Comparison of ENCODE assay signal across 23 cellular contexts in genomic region chr4:98423019-98423418, GRCh38.
"Had no signal": no experiment of that assay in that cellular context is flagged by ENCODE, and none has a peak within 500 bp of the region (broad histone marks: within the 10 kb centered on the region; RNA-seq: fewer than 3 reads in every experiment).

No MANE protein-coding gene starts in this region.

- DNase-seq: Kasumi-1, MM.1S, NCI-H1048, NCI-H1105, NCI-H1417, NCI-H1436 treated with DMSO at 0.1 percent for 48 hours, NCI-H1694, NCI-H187 treated with DMSO at 0.1 percent for 48 hours, NCI-H2029 treated with DMSO at 0.1 percent for 48 hours, NCI-H2171 treated with DMSO at 0.1 percent for 48 hours, NCI-H2227 treated with DMSO at 0.1 percent for 48 hours, NCI-H524, NCI-H526 treated with DMSO at 0.1 percent for 48 hours, NCI-H748 treated with DMSO at 0.1 percent for 48 hours, Right ventricle myocardium superior, RPMI8226, SIG-M5 had no signal

- H3K4me3 ChIP-seq: K562, SJSA1, SK-N-MC had no signal

- ATAC-seq: HepG2, K562 had no signal

- H3K4me3 Mint-ChIP-seq: IgD-negative memory B cell had no signal

- H3K4me2 ChIP-seq: KMS-11 had no signal

- H3K27ac ChIP-seq: KMS-11, SJSA1, SK-N-MC had no signal

- H3K9me3 ChIP-seq: SJSA1 had no signal

- H3K27me3 ChIP-seq: SJSA1 had no signal

- H3K9ac ChIP-seq: KMS-11 had no signal

- H3K27me3 Mint-ChIP-seq: IgD-negative memory B cell had no signal
